ENCODE assay signal across 8 cellular contexts in genomic region chr12:2877959-2878732, GRCh38. TPM values are rescaled to one million over a fixed set of nuclear protein-coding genes. Genes with fewer than 3 reads are reported as not detected.
DNase-seq lines count a peak whose midpoint lies in the region; ATAC-seq, FAIRE-seq and TF ChIP-seq lines count a peak whose summit lies in the region.

No MANE protein-coding gene starts in this region.

- H3K27me3 Mint-ChIP-seq in dendritic cell treated with granulocyte-macrophage colony-stimulating factor and Interleukin-4, amounts not matched to agents 40 ng/mL and 50 ng/mL, for 4 days = no peaks in the 10 kb centered on the region

- peak overlapping the region; percentile 77 for H3K27ac ChIP-seq in HCT116 (ENCODE audit: low read depth, low read length)
- peak overlapping the region; percentile 76 for H3K27ac ChIP-seq in OCI-LY7 (ENCODE audit: low read depth, low read length, poor library complexity, severe bottlenecking)
- H3K27ac ChIP-seq in mesodermal cell (ENCODE audit: low read depth, low read length, severe bottlenecking) = peak overlapping the region; percentile 90

- POLR2A ChIA-PET in HCT116 (lab: Charles Lee) = no interaction called here
- POLR2A ChIA-PET in OCI-LY7 (lab: Charles Lee) = interaction anchor here (0.6 to 1.8 kb wide), 5 partner anchors 9 to 1676 kb away, joined by 3 to 9 read pairs (median 3); partner anchors contain the start of gene TULP3

- intact Hi-C loops in HCT116 (cut with micrococcal nuclease) (no loop called here), OCI-LY7 (cut with micrococcal nuclease; ENCODE audit: unreplicated experiment) (loop anchor here (1.0 to 2.0 kb wide), 2 partner anchors 12 to 65 kb away; partner anchors contain the start of genes ITFG2 and TULP3)
- intact Hi-C loops in dendritic cell treated with granulocyte-macrophage colony-stimulating factor and Interleukin-4, amounts not matched to agents 40 ng/mL and 50 ng/mL, for 4 days (cut with micrococcal nuclease) = loop anchor here (1.0 to 2.0 kb wide), 2 partner anchors 12 to 65 kb away; partner anchors contain the start of genes ITFG2 and TULP3

- peaks cover 89% of the 10 kb centered on the region for H3K79me2 ChIP-seq in HCT116 (ENCODE audit: insufficient read depth, low read length)
- peaks cover 90% of the 10 kb centered on the region for H3K79me2 ChIP-seq in OCI-LY7 (ENCODE audit: insufficient read depth, low read depth, low read length)

- H3K9ac ChIP-seq in HCT116 (ENCODE audit: low read length) = peak overlapping the region; percentile 92

- peak overlapping the region; percentile 92 for H3K27ac Mint-ChIP-seq in dendritic cell treated with granulocyte-macrophage colony-stimulating factor and Interleukin-4, amounts not matched to agents 40 ng/mL and 50 ng/mL, for 4 days

- no peaks in the 10 kb centered on the region for H3K9me3 Mint-ChIP-seq in dendritic cell treated with granulocyte-macrophage colony-stimulating factor and Interleukin-4, amounts not matched to agents 40 ng/mL and 50 ng/mL, for 4 days

- FAIRE-seq in urothelium cell line (lab: Jason Lieb, UNC) = peak; percentile 88

- peak; percentile 37 for ATAC-seq in HCT116
- no peak for ATAC-seq in GM18861 (IDR thresholded peaks at IDR 0.05; ENCODE audit: unreplicated experiment)

- TF ChIP-seq CTCF in HCT116 (IDR thresholded peaks at IDR 0.05 in 2 of 3, conservative IDR thresholded peaks at IDR 0.05 in 1 of 3; ENCODE audit: borderline replicate concordance in 1 of 3, insufficient read depth in 1 of 3, low read depth in 2 of 3, low read length in 2 of 3) = 0 out of 6 replicates have a peak, but pooled peaks of 1 of the 3 experiments have one; percentile 14
- TF ChIP-seq CTCF in OCI-LY7 (conservative IDR thresholded peaks at IDR 0.05; ENCODE audit: low read length) = peak; percentile 52; the same call in 1 of the 2 replicates

- H3K36me3 ChIP-seq in HCT116 (ENCODE audit: control insufficient read depth in 1 of 2, insufficient read depth in 2 of 2, low read length in 2 of 2) (peaks cover 11 to 14% of the 10 kb centered on the region in 2 experiments; a peak in 3 of 4 replicates), OCI-LY7 (ENCODE audit: insufficient read depth, low read length) (peaks cover 60% of the 10 kb centered on the region), mesodermal cell (ENCODE audit: control insufficient read depth, insufficient read depth, low read length) (peaks cover 34% of the 10 kb centered on the region)

- RAD21 ChIA-PET in HCT116 (lab: Charles Lee; ENCODE audit: low non-redundant PET in 1 of 2, low total read pairs in 2 of 2, uncharacterized antibody in 2 of 2, unreplicated experiment in 2 of 2) = no interaction called here

- H3K4me3 ChIP-seq in HCT116 (replicated peaks in 1 of 2; ENCODE audit: low read depth in 1 of 2, low read length in 2 of 2) (peak overlapping the region; percentile 92 to 96), OCI-LY7 (ENCODE audit: low read depth, low read length, poor library complexity, severe bottlenecking) (peak overlapping the region; percentile 76), mesodermal cell (ENCODE audit: extremely low read depth, insufficient read depth, low read length, poor library complexity, severe bottlenecking) (peak overlapping the region; percentile 92)

- H3K4me1 Mint-ChIP-seq in dendritic cell treated with granulocyte-macrophage colony-stimulating factor and Interleukin-4, amounts not matched to agents 40 ng/mL and 50 ng/mL, for 4 days (ENCODE audit: low read depth) = peaks cover 44% of the 10 kb centered on the region

- H3K4me3 Mint-ChIP-seq in dendritic cell treated with granulocyte-macrophage colony-stimulating factor and Interleukin-4, amounts not matched to agents 40 ng/mL and 50 ng/mL, for 4 days = peak overlapping the region; percentile 85

- H3K4me2 ChIP-seq in HCT116 (ENCODE audit: low read length) (peak overlapping the region; percentile 79), OCI-LY7 (ENCODE audit: low read length) (peak overlapping the region; percentile 96)

- TF ChIP-seq RAD21 in HCT116 (IDR thresholded peaks at IDR 0.05; ENCODE audit: low read depth) = 0 out of 2 replicates have a peak, but pooled peaks have one; percentile 7

- H3K9me2 ChIP-seq in HCT116 (ENCODE audit: insufficient read depth) (no peaks in the 10 kb centered on the region), OCI-LY7 (ENCODE audit: insufficient read depth, low read length) (no peaks in the 10 kb centered on the region)

- H3K9me3 ChIP-seq in HCT116 (ENCODE audit: control insufficient read depth in 1 of 2, insufficient read depth in 1 of 2, low read depth in 1 of 2, low read length in 2 of 2) (no peaks in the 10 kb centered on the region), OCI-LY7 (ENCODE audit: low read length) (no peaks in the 10 kb centered on the region), mesodermal cell (ENCODE audit: control insufficient read depth, low read length) (no peaks in the 10 kb centered on the region)

- H3K4me1 ChIP-seq in HCT116 (ENCODE audit: control insufficient read depth in 1 of 2, insufficient read depth in 2 of 2, low read length in 2 of 2) (peaks cover 6 to 20% of the 10 kb centered on the region in 2 experiments), OCI-LY7 (ENCODE audit: insufficient read depth, low read length, poor library complexity, severe bottlenecking) (peaks cover 29% of the 10 kb centered on the region), mesodermal cell (ENCODE audit: control insufficient read depth, insufficient read depth, low read length, poor library complexity, severe bottlenecking) (peaks cover 4% of the 10 kb centered on the region)

- peaks cover 38% of the 10 kb centered on the region for H3K36me3 Mint-ChIP-seq in dendritic cell treated with granulocyte-macrophage colony-stimulating factor and Interleukin-4, amounts not matched to agents 40 ng/mL and 50 ng/mL, for 4 days (ENCODE audit: low read depth)

- CTCF ChIA-PET in HCT116 (lab: Charles Lee) (interaction anchor here (0.9 to 1.5 kb wide), 3 partner anchors 8 to 163 kb away, joined by 3 to 11 read pairs (median 3); no protein-coding TSS in a partner anchor), OCI-LY7 (lab: Charles Lee; ENCODE audit: unreplicated experiment) (no interaction called here)

- WGBS in mesodermal cell (ENCODE audit: insufficient coverage in 2 of 2), 2 experiments = 22 to 30% methylated on average over 8 to 14 of the region's 16 CpGs

- H3K27me3 ChIP-seq in HCT116 (ENCODE audit: insufficient read depth, low read length) = no peaks in the 10 kb centered on the region

- DNase-seq in AML-193 (lab: John Stamatoyannopoulos, UW) = peak; percentile 84 to 86
- DNase-seq in HCT116 (ENCODE audit: low read depth, low spot score) = no peak
- peak; percentile 54 for DNase-seq in OCI-LY7 (ENCODE audit: low spot score)
- DNase-seq in urothelium cell line (ENCODE audit: low spot score) = no peak
- no peak for DNase-seq in SHP77 (lab: John Stamatoyannopoulos, UW)

- H4K20me1 ChIP-seq in HCT116 (ENCODE audit: insufficient read depth) (no peaks in the 10 kb centered on the region), OCI-LY7 (ENCODE audit: insufficient read depth, low read length) (no peaks in the 10 kb centered on the region)

- no TSS peak for BruUV-seq in HCT116 (replicated peaks; lab: Mats Ljungman, UMichigan)
- BruUV-seq in OCI-LY7 (replicated peaks; lab: Mats Ljungman, UMichigan) = no TSS peak

- no peak for TF ChIP-seq POLR2A in HCT116 (IDR thresholded peaks at IDR 0.05; ENCODE audit: borderline replicate concordance, extremely low read depth, insufficient read depth, insufficient read length)

- H2AFZ ChIP-seq in HCT116 (ENCODE audit: low read depth, low read length, poor library complexity, severe bottlenecking) (no peak overlapping the region), OCI-LY7 (ENCODE audit: low read length) (no peak overlapping the region)

TF ChIP-seq in HCT116, 20 proteins besides CTCF, POLR2A, EP300 and RAD21 (continues in another document):
- TF ChIP-seq ATF3 (IDR thresholded peaks at IDR 0.05) (no peak), ZFX (IDR thresholded peaks at IDR 0.05) (no peak), ZNF274 (IDR thresholded peaks at IDR 0.05; ENCODE audit: low read depth, low read length) (no peak), CBX3 (IDR thresholded peaks at IDR 0.05; ENCODE audit: low read depth) (no peak), EZH2phosphoT487 (IDR thresholded peaks at IDR 0.05; ENCODE audit: borderline replicate concordance) (no peak), SRF (IDR thresholded peaks at IDR 0.05; ENCODE audit: low read depth) (no peak), CEBPB (IDR thresholded peaks at IDR 0.05; ENCODE audit: low read depth) (no peak)

RNA-seq across cellular contexts. Expression of gene RHNO1, which starts 1.1 kb away (rescaled TPM):
- total RNA-seq in HCT116 (2021; ENCODE audit: unreplicated experiment) = 29.7 TPM
- 20.1 and 25.5 TPM in 2 replicates for polyA plus RNA-seq in HCT116 (2012)
- 35.4 and 48.3 TPM in 2 replicates for total RNA-seq in OCI-LY7 (2014; rRNA removed; shearing (Covaris generic))
- 69.8 and 70.6 TPM in 2 replicates for total RNA-seq in OCI-LY7 (2022)
- polyA plus RNA-seq in mesodermal cell (2013, experiment 1 of 2) = 56.5 TPM
- polyA plus RNA-seq in mesodermal cell (2013, experiment 2 of 2) = 44.9 TPM

RNA-seq across cellular contexts. Expression of gene FOXM1, which starts 1.2 kb away (rescaled TPM):
- total RNA-seq in HCT116 (2021; ENCODE audit: unreplicated experiment) (85.1 TPM), OCI-LY7 (2022) (173 and 194 TPM in 2 replicates)
- 72.1 and 78.3 TPM in 2 replicates for polyA plus RNA-seq in HCT116 (2012)
- 91.7 and 109 TPM in 2 replicates for total RNA-seq in OCI-LY7 (2014; rRNA removed; shearing (Covaris generic))
- 54.0 TPM for polyA plus RNA-seq in mesodermal cell (2013, experiment 1 of 2)
- polyA plus RNA-seq in mesodermal cell (2013, experiment 2 of 2) = 52.0 TPM

RNA-seq across cellular contexts. Expression of gene TULP3, which starts 12.5 kb away (rescaled TPM):
- total RNA-seq in HCT116 (2021; ENCODE audit: unreplicated experiment) (21.3 TPM), OCI-LY7 (2022) (9.5 and 11.0 TPM in 2 replicates)
- polyA plus RNA-seq in HCT116 (2012) = 26.2 and 26.5 TPM in 2 replicates
- total RNA-seq in OCI-LY7 (2014; rRNA removed; shearing (Covaris generic)) = 6.9 and 10.7 TPM in 2 replicates
- 36.4 TPM for polyA plus RNA-seq in mesodermal cell (2013, experiment 1 of 2)
- 34.4 TPM for polyA plus RNA-seq in mesodermal cell (2013, experiment 2 of 2)

RNA-seq across cellular contexts. Expression of gene TEX52, which starts 21.3 kb away (rescaled TPM):
- total RNA-seq in HCT116 (2021; ENCODE audit: unreplicated experiment) (not detected), OCI-LY7 (2022) (0.29 TPM in 1 of 2 replicates, not detected in the other)
- polyA plus RNA-seq in HCT116 (2012) = 0.51 and 0.53 TPM in 2 replicates
- total RNA-seq in OCI-LY7 (2014; rRNA removed; shearing (Covaris generic)) = 0.25 TPM in 1 of 2 replicates, not detected in the other
- not detected for polyA plus RNA-seq in mesodermal cell (2013, experiment 1 of 2)
- not detected for polyA plus RNA-seq in mesodermal cell (2013, experiment 2 of 2)

RNA-seq across cellular contexts. Expression of gene NRIP2, which starts 43.3 kb away (rescaled TPM):
- total RNA-seq in HCT116 (2021; ENCODE audit: unreplicated experiment) (not detected), OCI-LY7 (2022) (not detected in 2 replicates)
- 0.55 and 0.64 TPM in 2 replicates for polyA plus RNA-seq in HCT116 (2012)
- not detected in 2 replicates for total RNA-seq in OCI-LY7 (2014; rRNA removed; shearing (Covaris generic))
- 0.96 TPM for polyA plus RNA-seq in mesodermal cell (2013, experiment 1 of 2)
- 0.76 TPM for polyA plus RNA-seq in mesodermal cell (2013, experiment 2 of 2)

Comparison
In these comparisons a context has a peak if more than half of its experiments do, and no peak if none do; other contexts are left out.
1. DNase-seq: peak in AML-193 (2 of 2) and OCI-LY7 (single experiment); none in HCT116 (single experiment), urothelium cell line (single experiment) and SHP77 (0 of 2).
2. Peak in every context shown above with its lines, with median percentiles within 50 percentile points of each other: H3K27ac ChIP-seq and H3K4me3 ChIP-seq.